ENCODE assay signal across 25 cellular contexts in the genomic region with DNA sequence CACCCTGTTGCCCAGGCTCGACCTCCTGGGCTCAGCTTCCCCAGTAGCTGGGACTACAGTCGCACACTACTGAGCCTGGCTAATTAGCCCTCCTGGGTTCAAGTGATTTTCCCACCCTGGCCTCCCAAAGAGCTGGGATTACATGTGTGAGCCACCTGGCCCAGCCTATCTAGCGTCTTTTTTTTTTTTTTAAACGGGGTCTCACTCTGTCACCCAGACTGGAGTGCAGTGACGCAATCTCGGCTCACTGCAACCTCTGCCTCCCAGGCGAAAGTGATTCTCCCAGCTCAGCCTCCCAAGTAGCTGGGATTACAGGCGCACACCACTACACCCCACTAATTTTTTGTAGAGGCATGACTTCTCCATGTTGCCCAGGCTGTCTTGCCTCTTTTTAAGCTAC. TPM values are rescaled to one million over a fixed set of nuclear protein-coding genes. Genes with fewer than 3 reads are reported as not detected.
DNase-seq lines count a peak whose midpoint lies in the region; ATAC-seq and TF ChIP-seq lines count a peak whose summit lies in the region.
"Had no signal": no experiment of that assay in that cellular context is flagged by ENCODE, and none has a peak within 500 bp of the region (broad histone marks: within the 10 kb centered on the region; RNA-seq: fewer than 3 reads in every experiment).

No MANE protein-coding gene starts in this region.

- peaks cover 0 to 2% of the 10 kb centered on the region in 2 donors for H3K36me3 Mint-ChIP-seq in activated T-cell treated with anti-CD3 and anti-CD28 coated beads, Interleukin-2, amount 50 U/mL, for 72 hours (ENCODE audit: insufficient read depth in 2 of 2)
- H3K36me3 Mint-ChIP-seq in WTC11 (no peaks in the 10 kb centered on the region), neural crest cell (ENCODE audit: low read depth) (no peaks in the 10 kb centered on the region)

- H3K4me3 Mint-ChIP-seq in activated T-cell treated with anti-CD3 and anti-CD28 coated beads, Interleukin-2, amount 50 U/mL, for 72 hours, result no peak overlapping the region
- H3K4me3 Mint-ChIP-seq in WTC11 (no peak overlapping the region), neural crest cell (no peak overlapping the region)
- H3K4me3 Mint-ChIP-seq: activated B cell treated with CpG ODN at 0.5 μM for 24 hours had no signal

- no peak for TF ChIP-seq CTCF in WTC11 (IDR thresholded peaks at IDR 0.05)
- no peak for TF ChIP-seq CTCF in neural crest cell (conservative IDR thresholded peaks at IDR 0.05)

- H3K27ac Mint-ChIP-seq in activated T-cell treated with anti-CD3 and anti-CD28 coated beads, Interleukin-2, amount 50 U/mL, for 72 hours, result peak overlapping the region; percentile 11
- H3K27ac Mint-ChIP-seq in WTC11, result peak overlapping the region; percentile 12; the same call in 1 of the 2 replicates
- peak overlapping the region; percentile 19 for H3K27ac Mint-ChIP-seq in neural crest cell (ENCODE audit: unreplicated experiment)
- H3K27ac Mint-ChIP-seq: activated B cell treated with CpG ODN at 0.5 μM for 24 hours had no signal

- CTCF ChIA-PET in HEK293T (lab: Yijun Ruan, JAX) (no interaction called here), WTC11 (lab: Charles Lee) (interaction anchor here (0.6 kb wide), 2 partner anchors 47 to 864 kb away, joined by 3 to 4 read pairs; no protein-coding TSS in a partner anchor)

- ATAC-seq in activated T-cell treated with anti-CD3 and anti-CD28 coated beads, Interleukin-2, amount 50 U/mL, for 72 hours (replicated peaks in 1 of 2), result no peak
- ATAC-seq in WTC11 (no peak), Right ventricle myocardium superior (ENCODE audit: poor library complexity) (no peak), GM19395 (IDR thresholded peaks at IDR 0.05; ENCODE audit: unreplicated experiment) (no peak)
- ATAC-seq: A549, body of pancreas, heart left ventricle, SK-N-SH treated with all-trans-retinoic acid at 6 μM for 48 hours, upper lobe of right lung had no signal

- intact Hi-C loops in Right ventricle myocardium superior (cut with DNase I), result no loop called here

- no peak for DNase-seq in activated T-cell treated with anti-CD3 and anti-CD28 coated beads, Interleukin-2, amount 50 U/mL, for 72 hours
- DNase-seq in activated T-cell treated with anti-CD3 and anti-CD28 coated beads, Interleukin-2, amount 50 U/mL, for 48 hours, result no peak
- no peak for DNase-seq in HEK293T (ENCODE audit: extremely low spot score)
- DNase-seq in WTC11 (ENCODE audit: low spot score), result no peak
- no peak for DNase-seq in neural crest cell (ENCODE audit: low read depth, low spot score)
- no peak for DNase-seq in Right ventricle myocardium superior
- no peak for DNase-seq in 8988T
- DNase-seq: activated B cell treated with CpG ODN at 0.5 μM for 24 hours; activated CD4-positive, alpha-beta T cell treated with anti-CD3 and anti-CD28 coated beads, Interleukin-2, amount 50 U/mL, for 4 hours; activated CD8-positive, alpha-beta memory T cell treated with anti-CD3 and anti-CD28 coated beads, Interleukin-2, amount 50 U/mL, for 48 hours; body of pancreas; EL; heart left ventricle; IMR-90; NCI-H1417; NCI-H2081 treated with DMSO at 0.1 percent for 48 hours; NCI-H446 treated with DMSO at 0.1 percent for 48 hours; small intestine; stimulated activated CD4-positive, alpha-beta T cell treated with anti-CD3 and anti-CD28 coated beads, Interleukin-2, amount 100 ng/mL, for 24 hours; substantia nigra; T-helper 9 cell; upper lobe of right lung had no signal

- no peaks in the 10 kb centered on the region for H3K9me3 Mint-ChIP-seq in activated T-cell treated with anti-CD3 and anti-CD28 coated beads, Interleukin-2, amount 50 U/mL, for 72 hours
- H3K9me3 Mint-ChIP-seq in WTC11 (no peaks in the 10 kb centered on the region), neural crest cell (no peaks in the 10 kb centered on the region)
- H3K9me3 Mint-ChIP-seq: activated B cell treated with CpG ODN at 0.5 μM for 24 hours had no signal

- POLR2A ChIA-PET in HEK293T (lab: Yijun Ruan, JAX) (interaction anchor here (1.2 kb wide), 1 partner anchor 32 kb away, joined by 4 read pairs; a partner anchor contains a TSS), WTC11 (lab: Charles Lee) (interaction anchor here (0.7 kb wide), 1 partner anchor 140 kb away, joined by 10 read pairs; no protein-coding TSS in a partner anchor)

- H3K4me1 Mint-ChIP-seq in activated T-cell treated with anti-CD3 and anti-CD28 coated beads, Interleukin-2, amount 50 U/mL, for 72 hours (ENCODE audit: low read depth), result peaks cover 84% of the 10 kb centered on the region
- H3K4me1 Mint-ChIP-seq in WTC11 (peaks cover 21% of the 10 kb centered on the region), neural crest cell (peaks cover 27% of the 10 kb centered on the region)

- H3K27me3 Mint-ChIP-seq in activated T-cell treated with anti-CD3 and anti-CD28 coated beads, Interleukin-2, amount 50 U/mL, for 72 hours (ENCODE audit: low read depth), result no peaks in the 10 kb centered on the region
- H3K27me3 Mint-ChIP-seq in WTC11 (ENCODE audit: low read depth) (no peaks in the 10 kb centered on the region), neural crest cell (ENCODE audit: low read depth) (no peaks in the 10 kb centered on the region)
- H3K27me3 Mint-ChIP-seq: activated B cell treated with CpG ODN at 0.5 μM for 24 hours had no signal

TF ChIP-seq in HEK293T, 16 proteins besides CTCF, POLR2A, EP300 and RAD21:
- no peak for TF ChIP-seq FOXK2 (IDR thresholded peaks at IDR 0.05)
- 0 out of 2 replicates have a peak, but pooled peaks have one; percentile 34 for TF ChIP-seq ZNF384 (IDR thresholded peaks at IDR 0.05)

TF ChIP-seq in WTC11, 78 proteins besides CTCF, POLR2A, EP300 and RAD21 (continues in another document):
- TF ChIP-seq, protein P1, sequence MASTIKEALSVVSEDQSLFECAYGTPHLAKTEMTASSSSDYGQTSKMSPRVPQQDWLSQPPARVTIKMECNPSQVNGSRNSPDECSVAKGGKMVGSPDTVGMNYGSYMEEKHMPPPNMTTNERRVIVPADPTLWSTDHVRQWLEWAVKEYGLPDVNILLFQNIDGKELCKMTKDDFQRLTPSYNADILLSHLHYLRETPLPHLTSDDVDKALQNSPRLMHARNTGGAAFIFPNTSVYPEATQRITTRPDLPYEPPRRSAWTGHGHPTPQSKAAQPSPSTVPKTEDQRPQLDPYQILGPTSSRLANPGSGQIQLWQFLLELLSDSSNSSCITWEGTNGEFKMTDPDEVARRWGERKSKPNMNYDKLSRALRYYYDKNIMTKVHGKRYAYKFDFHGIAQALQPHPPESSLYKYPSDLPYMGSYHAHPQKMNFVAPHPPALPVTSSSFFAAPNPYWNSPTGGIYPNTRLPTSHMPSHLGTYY (CRISPR knock-in tag; IDR thresholded peaks at IDR 0.05), result no peak
- TF ChIP-seq, protein P2, sequence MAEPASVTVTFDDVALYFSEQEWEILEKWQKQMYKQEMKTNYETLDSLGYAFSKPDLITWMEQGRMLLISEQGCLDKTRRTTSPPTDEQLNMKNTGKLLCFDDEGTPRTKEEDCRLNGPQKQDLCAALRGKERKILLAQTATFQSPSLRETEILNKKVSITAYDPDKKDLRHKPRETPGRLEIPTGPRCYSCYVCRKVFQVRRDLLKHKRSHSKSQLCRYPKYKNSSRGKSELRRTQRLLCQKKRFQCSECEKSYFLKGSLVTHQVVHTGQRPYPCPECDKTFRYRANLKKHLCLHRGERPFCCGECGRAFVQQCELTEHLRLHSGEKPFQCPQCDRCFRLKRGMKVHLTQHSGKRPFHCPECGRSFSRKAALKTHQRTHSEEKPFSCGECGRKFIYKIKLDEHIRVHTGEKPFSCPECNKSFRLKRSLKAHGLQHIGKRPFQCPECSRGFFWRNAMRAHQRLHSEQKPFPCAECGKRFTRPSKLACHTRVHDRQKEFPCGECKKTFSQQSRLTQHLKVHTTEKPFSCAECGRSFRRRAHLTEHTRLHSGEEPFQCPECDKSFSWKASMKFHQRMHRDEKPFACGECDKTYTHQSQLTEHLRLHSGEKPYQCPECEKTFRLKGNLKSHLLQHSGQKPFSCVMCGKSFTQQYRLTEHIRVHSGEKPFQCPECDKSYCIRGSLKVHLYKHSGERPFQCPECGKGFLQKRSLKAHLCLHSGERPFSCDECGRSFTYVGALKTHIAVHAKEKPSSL (CRISPR knock-in tag; conservative IDR thresholded peaks at IDR 0.05), result no peak
- TF ChIP-seq, protein P3, sequence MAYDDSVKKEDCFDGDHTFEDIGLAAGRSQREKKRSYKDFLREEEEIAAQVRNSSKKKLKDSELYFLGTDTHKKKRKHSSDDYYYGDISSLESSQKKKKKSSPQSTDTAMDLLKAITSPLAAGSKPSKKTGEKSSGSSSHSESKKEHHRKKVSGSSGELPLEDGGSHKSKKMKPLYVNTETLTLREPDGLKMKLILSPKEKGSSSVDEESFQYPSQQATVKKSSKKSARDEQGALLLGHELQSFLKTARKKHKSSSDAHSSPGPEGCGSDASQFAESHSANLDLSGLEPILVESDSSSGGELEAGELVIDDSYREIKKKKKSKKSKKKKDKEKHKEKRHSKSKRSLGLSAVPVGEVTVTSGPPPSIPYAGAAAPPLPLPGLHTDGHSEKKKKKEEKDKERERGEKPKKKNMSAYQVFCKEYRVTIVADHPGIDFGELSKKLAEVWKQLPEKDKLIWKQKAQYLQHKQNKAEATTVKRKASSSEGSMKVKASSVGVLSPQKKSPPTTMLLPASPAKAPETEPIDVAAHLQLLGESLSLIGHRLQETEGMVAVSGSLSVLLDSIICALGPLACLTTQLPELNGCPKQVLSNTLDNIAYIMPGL (CRISPR knock-in tag; IDR thresholded peaks at IDR 0.05), result no peak
- TF ChIP-seq, protein P4, sequence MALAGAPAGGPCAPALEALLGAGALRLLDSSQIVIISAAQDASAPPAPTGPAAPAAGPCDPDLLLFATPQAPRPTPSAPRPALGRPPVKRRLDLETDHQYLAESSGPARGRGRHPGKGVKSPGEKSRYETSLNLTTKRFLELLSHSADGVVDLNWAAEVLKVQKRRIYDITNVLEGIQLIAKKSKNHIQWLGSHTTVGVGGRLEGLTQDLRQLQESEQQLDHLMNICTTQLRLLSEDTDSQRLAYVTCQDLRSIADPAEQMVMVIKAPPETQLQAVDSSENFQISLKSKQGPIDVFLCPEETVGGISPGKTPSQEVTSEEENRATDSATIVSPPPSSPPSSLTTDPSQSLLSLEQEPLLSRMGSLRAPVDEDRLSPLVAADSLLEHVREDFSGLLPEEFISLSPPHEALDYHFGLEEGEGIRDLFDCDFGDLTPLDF (CRISPR knock-in tag; IDR thresholded peaks at IDR 0.05), result no peak
- TF ChIP-seq ZNF219 (CRISPR knock-in tag; IDR thresholded peaks at IDR 0.05; ENCODE audit: borderline replicate concordance) (no peak), SOX15 (CRISPR knock-in tag; IDR thresholded peaks at IDR 0.05) (no peak), KAT7 (CRISPR knock-in tag; IDR thresholded peaks at IDR 0.05; ENCODE audit: borderline replicate concordance) (no peak), NR3C1 (CRISPR knock-in tag; conservative IDR thresholded peaks at IDR 0.05; ENCODE audit: low read depth) (no peak), GRHL2 (CRISPR knock-in tag; IDR thresholded peaks at IDR 0.05; ENCODE audit: insufficient replicate concordance, severe bottlenecking) (no peak), JAZF1 (CRISPR knock-in tag; IDR thresholded peaks at IDR 0.05) (no peak), RELA (CRISPR knock-in tag; IDR thresholded peaks at IDR 0.05; ENCODE audit: borderline replicate concordance) (no peak)

RNA-seq across cellular contexts. Expression of a gene that starts 33.3 kb away (rescaled TPM):
- total RNA-seq in activated T-cell treated with anti-CD3 and anti-CD28 coated beads, Interleukin-2, amount 50 U/mL, for 72 hours, result 10 to 100 TPM; 67.4 to 72.3 TPM
- total RNA-seq in WTC11 (2021) (156 to 179 TPM (median 171 TPM) in 3 replicates), neural crest cell (114 and 117 TPM in 2 replicates), Right ventricle myocardium superior (62.4 TPM)
